ENCODE assay signal across 1 cellular context in genomic region chr1:231841616-231842344, GRCh38.
TF ChIP-seq lines count a peak whose summit lies in the region.

No MANE protein-coding gene starts in this region.

TF ChIP-seq in HepG2, 621 proteins besides CTCF, POLR2A, EP300 and RAD21 (continued from another document and continues in another):
- no peak for TF ChIP-seq TFDP1 (CRISPR knock-in tag; IDR thresholded peaks at IDR 0.05; ENCODE audit: borderline replicate concordance)
- TF ChIP-seq, protein P1, sequence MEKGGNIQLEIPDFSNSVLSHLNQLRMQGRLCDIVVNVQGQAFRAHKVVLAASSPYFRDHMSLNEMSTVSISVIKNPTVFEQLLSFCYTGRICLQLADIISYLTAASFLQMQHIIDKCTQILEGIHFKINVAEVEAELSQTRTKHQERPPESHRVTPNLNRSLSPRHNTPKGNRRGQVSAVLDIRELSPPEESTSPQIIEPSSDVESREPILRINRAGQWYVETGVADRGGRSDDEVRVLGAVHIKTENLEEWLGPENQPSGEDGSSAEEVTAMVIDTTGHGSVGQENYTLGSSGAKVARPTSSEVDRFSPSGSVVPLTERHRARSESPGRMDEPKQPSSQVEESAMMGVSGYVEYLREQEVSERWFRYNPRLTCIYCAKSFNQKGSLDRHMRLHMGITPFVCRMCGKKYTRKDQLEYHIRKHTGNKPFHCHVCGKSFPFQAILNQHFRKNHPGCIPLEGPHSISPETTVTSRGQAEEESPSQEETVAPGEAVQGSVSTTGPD (CRISPR knock-in tag; IDR thresholded peaks at IDR 0.05), result no peak
- peak; percentile 61; the same call in 1 of the 2 replicates for TF ChIP-seq EHMT2 (IDR thresholded peaks at IDR 0.05; ENCODE audit: borderline replicate concordance, low read depth, low read length)
- no peak for TF ChIP-seq NRL (CRISPR knock-in tag; IDR thresholded peaks at IDR 0.05; ENCODE audit: borderline replicate concordance)
- no peak for TF ChIP-seq POLR2AphosphoS5 (IDR thresholded peaks at IDR 0.05; ENCODE audit: low read depth, low read length)
- peak; percentile 9 for TF ChIP-seq TCF7L2 (IDR thresholded peaks at IDR 0.05; ENCODE audit: low read depth, low read length)
- peak; percentile 83 for TF ChIP-seq TBX2 (CRISPR knock-in tag; IDR thresholded peaks at IDR 0.05; ENCODE audit: borderline replicate concordance)
- TF ChIP-seq ZNF737 (CRISPR knock-in tag; IDR thresholded peaks at IDR 0.05; ENCODE audit: borderline replicate concordance), result no peak
- TF ChIP-seq ZNF598 (CRISPR knock-in tag; IDR thresholded peaks at IDR 0.05; ENCODE audit: borderline replicate concordance), result no peak
- TF ChIP-seq, protein P2, sequence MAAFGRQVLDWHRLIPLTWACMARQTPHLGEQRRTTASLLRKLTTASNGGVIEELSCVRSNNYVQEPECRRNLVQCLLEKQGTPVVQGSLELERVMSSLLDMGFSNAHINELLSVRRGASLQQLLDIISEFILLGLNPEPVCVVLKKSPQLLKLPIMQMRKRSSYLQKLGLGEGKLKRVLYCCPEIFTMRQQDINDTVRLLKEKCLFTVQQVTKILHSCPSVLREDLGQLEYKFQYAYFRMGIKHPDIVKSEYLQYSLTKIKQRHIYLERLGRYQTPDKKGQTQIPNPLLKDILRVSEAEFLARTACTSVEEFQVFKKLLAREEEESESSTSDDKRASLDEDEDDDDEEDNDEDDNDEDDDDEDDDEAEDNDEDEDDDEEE (CRISPR knock-in tag; IDR thresholded peaks at IDR 0.05), result no peak
- TF ChIP-seq ZNF496 (CRISPR knock-in tag; IDR thresholded peaks at IDR 0.05; ENCODE audit: insufficient replicate concordance), result no peak
- TF ChIP-seq ZNF382 (CRISPR knock-in tag; IDR thresholded peaks at IDR 0.05; ENCODE audit: borderline replicate concordance), result no peak
- TF ChIP-seq KLF6 (CRISPR knock-in tag; IDR thresholded peaks at IDR 0.05), result no peak
- peak; percentile 96 for TF ChIP-seq ZNF121 (CRISPR knock-in tag; IDR thresholded peaks at IDR 0.05)
- no peak for TF ChIP-seq ZBTB49 (CRISPR knock-in tag; IDR thresholded peaks at IDR 0.05; ENCODE audit: borderline replicate concordance)
- no peak for TF ChIP-seq NR1H2 (CRISPR knock-in tag; IDR thresholded peaks at IDR 0.05; ENCODE audit: borderline replicate concordance, low read depth)
- no peak for TF ChIP-seq ZNF441 (CRISPR knock-in tag; IDR thresholded peaks at IDR 0.05; ENCODE audit: borderline replicate concordance)
- no peak for TF ChIP-seq SIX1 (CRISPR knock-in tag; IDR thresholded peaks at IDR 0.05; ENCODE audit: borderline replicate concordance)
- TF ChIP-seq, protein P3, sequence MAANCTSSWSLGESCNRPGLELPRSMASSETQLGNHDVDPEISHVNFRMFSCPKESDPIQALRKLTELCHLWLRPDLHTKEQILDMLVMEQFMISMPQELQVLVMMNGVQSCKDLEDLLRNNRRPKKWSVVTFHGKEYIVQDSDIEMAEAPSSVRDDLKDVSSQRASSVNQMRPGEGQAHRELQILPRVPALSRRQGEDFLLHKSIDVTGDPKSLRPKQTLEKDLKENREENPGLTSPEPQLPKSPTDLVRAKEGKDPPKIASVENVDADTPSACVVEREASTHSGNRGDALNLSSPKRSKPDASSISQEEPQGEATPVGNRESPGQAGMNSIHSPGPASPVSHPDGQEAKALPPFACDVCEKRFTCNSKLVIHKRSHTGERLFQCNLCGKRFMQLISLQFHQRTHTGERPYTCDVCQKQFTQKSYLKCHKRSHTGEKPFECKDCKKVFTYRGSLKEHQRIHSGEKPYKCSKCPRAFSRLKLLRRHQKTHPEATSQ (CRISPR knock-in tag; IDR thresholded peaks at IDR 0.05; ENCODE audit: borderline replicate concordance), result no peak
- no peak for TF ChIP-seq NONO (IDR thresholded peaks at IDR 0.05)
- TF ChIP-seq NONO (CRISPR knock-in tag; conservative IDR thresholded peaks at IDR 0.05), result no peak
- TF ChIP-seq, protein P4, sequence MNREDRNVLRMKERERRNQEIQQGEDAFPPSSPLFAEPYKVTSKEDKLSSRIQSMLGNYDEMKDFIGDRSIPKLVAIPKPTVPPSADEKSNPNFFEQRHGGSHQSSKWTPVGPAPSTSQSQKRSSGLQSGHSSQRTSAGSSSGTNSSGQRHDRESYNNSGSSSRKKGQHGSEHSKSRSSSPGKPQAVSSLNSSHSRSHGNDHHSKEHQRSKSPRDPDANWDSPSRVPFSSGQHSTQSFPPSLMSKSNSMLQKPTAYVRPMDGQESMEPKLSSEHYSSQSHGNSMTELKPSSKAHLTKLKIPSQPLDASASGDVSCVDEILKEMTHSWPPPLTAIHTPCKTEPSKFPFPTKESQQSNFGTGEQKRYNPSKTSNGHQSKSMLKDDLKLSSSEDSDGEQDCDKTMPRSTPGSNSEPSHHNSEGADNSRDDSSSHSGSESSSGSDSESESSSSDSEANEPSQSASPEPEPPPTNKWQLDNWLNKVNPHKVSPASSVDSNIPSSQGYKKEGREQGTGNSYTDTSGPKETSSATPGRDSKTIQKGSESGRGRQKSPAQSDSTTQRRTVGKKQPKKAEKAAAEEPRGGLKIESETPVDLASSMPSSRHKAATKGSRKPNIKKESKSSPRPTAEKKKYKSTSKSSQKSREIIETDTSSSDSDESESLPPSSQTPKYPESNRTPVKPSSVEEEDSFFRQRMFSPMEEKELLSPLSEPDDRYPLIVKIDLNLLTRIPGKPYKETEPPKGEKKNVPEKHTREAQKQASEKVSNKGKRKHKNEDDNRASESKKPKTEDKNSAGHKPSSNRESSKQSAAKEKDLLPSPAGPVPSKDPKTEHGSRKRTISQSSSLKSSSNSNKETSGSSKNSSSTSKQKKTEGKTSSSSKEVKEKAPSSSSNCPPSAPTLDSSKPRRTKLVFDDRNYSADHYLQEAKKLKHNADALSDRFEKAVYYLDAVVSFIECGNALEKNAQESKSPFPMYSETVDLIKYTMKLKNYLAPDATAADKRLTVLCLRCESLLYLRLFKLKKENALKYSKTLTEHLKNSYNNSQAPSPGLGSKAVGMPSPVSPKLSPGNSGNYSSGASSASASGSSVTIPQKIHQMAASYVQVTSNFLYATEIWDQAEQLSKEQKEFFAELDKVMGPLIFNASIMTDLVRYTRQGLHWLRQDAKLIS (CRISPR knock-in tag; IDR thresholded peaks at IDR 0.05), result no peak
- no peak for TF ChIP-seq RORA (CRISPR knock-in tag; IDR thresholded peaks at IDR 0.05)
- TF ChIP-seq SKI (IDR thresholded peaks at IDR 0.05; ENCODE audit: partially characterized antibody), result peak; percentile 39
- TF ChIP-seq, protein P5, sequence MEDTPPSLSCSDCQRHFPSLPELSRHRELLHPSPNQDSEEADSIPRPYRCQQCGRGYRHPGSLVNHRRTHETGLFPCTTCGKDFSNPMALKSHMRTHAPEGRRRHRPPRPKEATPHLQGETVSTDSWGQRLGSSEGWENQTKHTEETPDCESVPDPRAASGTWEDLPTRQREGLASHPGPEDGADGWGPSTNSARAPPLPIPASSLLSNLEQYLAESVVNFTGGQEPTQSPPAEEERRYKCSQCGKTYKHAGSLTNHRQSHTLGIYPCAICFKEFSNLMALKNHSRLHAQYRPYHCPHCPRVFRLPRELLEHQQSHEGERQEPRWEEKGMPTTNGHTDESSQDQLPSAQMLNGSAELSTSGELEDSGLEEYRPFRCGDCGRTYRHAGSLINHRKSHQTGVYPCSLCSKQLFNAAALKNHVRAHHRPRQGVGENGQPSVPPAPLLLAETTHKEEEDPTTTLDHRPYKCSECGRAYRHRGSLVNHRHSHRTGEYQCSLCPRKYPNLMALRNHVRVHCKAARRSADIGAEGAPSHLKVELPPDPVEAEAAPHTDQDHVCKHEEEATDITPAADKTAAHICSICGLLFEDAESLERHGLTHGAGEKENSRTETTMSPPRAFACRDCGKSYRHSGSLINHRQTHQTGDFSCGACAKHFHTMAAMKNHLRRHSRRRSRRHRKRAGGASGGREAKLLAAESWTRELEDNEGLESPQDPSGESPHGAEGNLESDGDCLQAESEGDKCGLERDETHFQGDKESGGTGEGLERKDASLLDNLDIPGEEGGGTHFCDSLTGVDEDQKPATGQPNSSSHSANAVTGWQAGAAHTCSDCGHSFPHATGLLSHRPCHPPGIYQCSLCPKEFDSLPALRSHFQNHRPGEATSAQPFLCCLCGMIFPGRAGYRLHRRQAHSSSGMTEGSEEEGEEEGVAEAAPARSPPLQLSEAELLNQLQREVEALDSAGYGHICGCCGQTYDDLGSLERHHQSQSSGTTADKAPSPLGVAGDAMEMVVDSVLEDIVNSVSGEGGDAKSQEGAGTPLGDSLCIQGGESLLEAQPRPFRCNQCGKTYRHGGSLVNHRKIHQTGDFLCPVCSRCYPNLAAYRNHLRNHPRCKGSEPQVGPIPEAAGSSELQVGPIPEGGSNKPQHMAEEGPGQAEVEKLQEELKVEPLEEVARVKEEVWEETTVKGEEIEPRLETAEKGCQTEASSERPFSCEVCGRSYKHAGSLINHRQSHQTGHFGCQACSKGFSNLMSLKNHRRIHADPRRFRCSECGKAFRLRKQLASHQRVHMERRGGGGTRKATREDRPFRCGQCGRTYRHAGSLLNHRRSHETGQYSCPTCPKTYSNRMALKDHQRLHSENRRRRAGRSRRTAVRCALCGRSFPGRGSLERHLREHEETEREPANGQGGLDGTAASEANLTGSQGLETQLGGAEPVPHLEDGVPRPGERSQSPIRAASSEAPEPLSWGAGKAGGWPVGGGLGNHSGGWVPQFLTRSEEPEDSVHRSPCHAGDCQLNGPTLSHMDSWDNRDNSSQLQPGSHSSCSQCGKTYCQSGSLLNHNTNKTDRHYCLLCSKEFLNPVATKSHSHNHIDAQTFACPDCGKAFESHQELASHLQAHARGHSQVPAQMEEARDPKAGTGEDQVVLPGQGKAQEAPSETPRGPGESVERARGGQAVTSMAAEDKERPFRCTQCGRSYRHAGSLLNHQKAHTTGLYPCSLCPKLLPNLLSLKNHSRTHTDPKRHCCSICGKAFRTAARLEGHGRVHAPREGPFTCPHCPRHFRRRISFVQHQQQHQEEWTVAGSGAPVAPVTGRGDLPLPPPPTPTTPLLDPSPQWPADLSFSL (CRISPR knock-in tag; IDR thresholded peaks at IDR 0.05), result no peak
- no peak for TF ChIP-seq TSC22D2 (CRISPR knock-in tag; IDR thresholded peaks at IDR 0.05; ENCODE audit: borderline replicate concordance)
- no peak for TF ChIP-seq ZFP90 (CRISPR knock-in tag; IDR thresholded peaks at IDR 0.05; ENCODE audit: borderline replicate concordance)
- no peak for TF ChIP-seq HNRNPH1 (optimal IDR thresholded peaks at IDR 0.05; ENCODE audit: low read depth, low read length)
- TF ChIP-seq ZHX2 (IDR thresholded peaks at IDR 0.05; ENCODE audit: low read depth), result no peak
- no peak for TF ChIP-seq ZHX2 (CRISPR knock-in tag; IDR thresholded peaks at IDR 0.05; ENCODE audit: borderline replicate concordance)
- TF ChIP-seq ZNF205 (CRISPR knock-in tag; IDR thresholded peaks at IDR 0.05), result no peak
- 0 out of 2 replicates have a peak, but pooled peaks have one; percentile 43 for TF ChIP-seq RXRB (CRISPR knock-in tag; IDR thresholded peaks at IDR 0.05; ENCODE audit: borderline replicate concordance)
- TF ChIP-seq ZSCAN29 (CRISPR knock-in tag; conservative IDR thresholded peaks at IDR 0.05), result no peak
- no peak for TF ChIP-seq ZNF17 (CRISPR knock-in tag; IDR thresholded peaks at IDR 0.05)
- TF ChIP-seq HNRNPLL (IDR thresholded peaks at IDR 0.05; ENCODE audit: low read depth, low read length, poor library complexity, severe bottlenecking), result no peak
